ENCODE assay signal across 1 cellular context in genomic region chr1:26084091-26084561, GRCh38.
A peak's percentile ranks its signal among the peaks of the same experiment; 100 is the strongest.
TF ChIP-seq lines count a peak whose summit lies in the region.

No MANE protein-coding gene starts in this region.

TF ChIP-seq in K562, 482 proteins besides CTCF, POLR2A, EP300 and RAD21 (continues in another document):
- 0 out of 2 replicates have a peak, but pooled peaks have one; percentile 11 for TF ChIP-seq DNMT1 (IDR thresholded peaks at IDR 0.05)
- TF ChIP-seq, protein P1, sequence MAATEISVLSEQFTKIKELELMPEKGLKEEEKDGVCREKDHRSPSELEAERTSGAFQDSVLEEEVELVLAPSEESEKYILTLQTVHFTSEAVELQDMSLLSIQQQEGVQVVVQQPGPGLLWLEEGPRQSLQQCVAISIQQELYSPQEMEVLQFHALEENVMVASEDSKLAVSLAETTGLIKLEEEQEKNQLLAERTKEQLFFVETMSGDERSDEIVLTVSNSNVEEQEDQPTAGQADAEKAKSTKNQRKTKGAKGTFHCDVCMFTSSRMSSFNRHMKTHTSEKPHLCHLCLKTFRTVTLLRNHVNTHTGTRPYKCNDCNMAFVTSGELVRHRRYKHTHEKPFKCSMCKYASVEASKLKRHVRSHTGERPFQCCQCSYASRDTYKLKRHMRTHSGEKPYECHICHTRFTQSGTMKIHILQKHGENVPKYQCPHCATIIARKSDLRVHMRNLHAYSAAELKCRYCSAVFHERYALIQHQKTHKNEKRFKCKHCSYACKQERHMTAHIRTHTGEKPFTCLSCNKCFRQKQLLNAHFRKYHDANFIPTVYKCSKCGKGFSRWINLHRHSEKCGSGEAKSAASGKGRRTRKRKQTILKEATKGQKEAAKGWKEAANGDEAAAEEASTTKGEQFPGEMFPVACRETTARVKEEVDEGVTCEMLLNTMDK (IDR thresholded peaks at IDR 0.05; ENCODE audit: borderline replicate concordance, insufficient read depth, low read depth, low read length, poor library complexity, severe bottlenecking): no peak
- TF ChIP-seq SRSF3 (IDR thresholded peaks at IDR 0.05; ENCODE audit: insufficient read depth, low read length): no peak
- TF ChIP-seq MAFG (tag; conservative IDR thresholded peaks at IDR 0.05): no peak
- TF ChIP-seq ETV6 (IDR thresholded peaks at IDR 0.05; ENCODE audit: borderline replicate concordance in 1 of 2, low read depth in 2 of 2, low read length in 1 of 2): no peak
- TF ChIP-seq ETV6 (CRISPR knock-in tag; IDR thresholded peaks at IDR 0.05; ENCODE audit: borderline replicate concordance): no peak
- 0 out of 4 replicates have a peak, but pooled peaks of 1 of the 2 experiments have one; percentile 46 for TF ChIP-seq MCM7 (IDR thresholded peaks at IDR 0.05)
- TF ChIP-seq NCOA4 (IDR thresholded peaks at IDR 0.05; ENCODE audit: partially characterized antibody): no peak
- no peak for TF ChIP-seq AFF1 (IDR thresholded peaks at IDR 0.05; ENCODE audit: low read depth in 1 of 2, partially characterized antibody in 2 of 2)
- no peak for TF ChIP-seq NFE2 (IDR thresholded peaks at IDR 0.05; ENCODE audit: low read depth)
- peak; percentile 67; the same call in 1 of the 2 replicates for TF ChIP-seq EHMT2 (IDR thresholded peaks at IDR 0.05)
- no peak for TF ChIP-seq POLR2AphosphoS5 (IDR thresholded peaks at IDR 0.05; ENCODE audit: control insufficient read depth, insufficient read depth, low read depth, low read length)
- TF ChIP-seq MBD2 (IDR thresholded peaks at IDR 0.05; ENCODE audit: borderline replicate concordance, low read depth): no peak
- peak; percentile 16; the same call in 1 of the 2 replicates for TF ChIP-seq ARID2 (IDR thresholded peaks at IDR 0.05)
- no peak for TF ChIP-seq ZNF384 (IDR thresholded peaks at IDR 0.05; ENCODE audit: low read depth, low read length)
- TF ChIP-seq E2F4 (CRISPR knock-in tag; IDR thresholded peaks at IDR 0.05; ENCODE audit: low read depth): no peak
- TF ChIP-seq ZNF778 (CRISPR knock-in tag; IDR thresholded peaks at IDR 0.05): no peak
- no peak for TF ChIP-seq SLC30A9 (CRISPR knock-in tag; IDR thresholded peaks at IDR 0.05)
- no peak for TF ChIP-seq MTF1 (CRISPR knock-in tag; IDR thresholded peaks at IDR 0.05; ENCODE audit: borderline replicate concordance)
- TF ChIP-seq MCM3 (IDR thresholded peaks at IDR 0.05): peak; percentile 58; the same call in 1 of the 2 replicates
- no peak for TF ChIP-seq ZNF184 (CRISPR knock-in tag; IDR thresholded peaks at IDR 0.05)
- no peak for TF ChIP-seq HLTF (IDR thresholded peaks at IDR 0.05)
- TF ChIP-seq TFAM (CRISPR knock-in tag; conservative IDR thresholded peaks at IDR 0.05): no peak
- no peak for TF ChIP-seq USF2 (CRISPR knock-in tag; IDR thresholded peaks at IDR 0.05)
- no peak for TF ChIP-seq PBX2 (CRISPR knock-in tag; IDR thresholded peaks at IDR 0.05; ENCODE audit: low read depth)
- no peak for TF ChIP-seq PBX2 (tag; conservative IDR thresholded peaks at IDR 0.05; ENCODE audit: low read depth)
- TF ChIP-seq, protein P2, sequence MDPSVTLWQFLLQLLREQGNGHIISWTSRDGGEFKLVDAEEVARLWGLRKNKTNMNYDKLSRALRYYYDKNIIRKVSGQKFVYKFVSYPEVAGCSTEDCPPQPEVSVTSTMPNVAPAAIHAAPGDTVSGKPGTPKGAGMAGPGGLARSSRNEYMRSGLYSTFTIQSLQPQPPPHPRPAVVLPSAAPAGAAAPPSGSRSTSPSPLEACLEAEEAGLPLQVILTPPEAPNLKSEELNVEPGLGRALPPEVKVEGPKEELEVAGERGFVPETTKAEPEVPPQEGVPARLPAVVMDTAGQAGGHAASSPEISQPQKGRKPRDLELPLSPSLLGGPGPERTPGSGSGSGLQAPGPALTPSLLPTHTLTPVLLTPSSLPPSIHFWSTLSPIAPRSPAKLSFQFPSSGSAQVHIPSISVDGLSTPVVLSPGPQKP (CRISPR knock-in tag; IDR thresholded peaks at IDR 0.05): no peak
- TF ChIP-seq, protein P3, sequence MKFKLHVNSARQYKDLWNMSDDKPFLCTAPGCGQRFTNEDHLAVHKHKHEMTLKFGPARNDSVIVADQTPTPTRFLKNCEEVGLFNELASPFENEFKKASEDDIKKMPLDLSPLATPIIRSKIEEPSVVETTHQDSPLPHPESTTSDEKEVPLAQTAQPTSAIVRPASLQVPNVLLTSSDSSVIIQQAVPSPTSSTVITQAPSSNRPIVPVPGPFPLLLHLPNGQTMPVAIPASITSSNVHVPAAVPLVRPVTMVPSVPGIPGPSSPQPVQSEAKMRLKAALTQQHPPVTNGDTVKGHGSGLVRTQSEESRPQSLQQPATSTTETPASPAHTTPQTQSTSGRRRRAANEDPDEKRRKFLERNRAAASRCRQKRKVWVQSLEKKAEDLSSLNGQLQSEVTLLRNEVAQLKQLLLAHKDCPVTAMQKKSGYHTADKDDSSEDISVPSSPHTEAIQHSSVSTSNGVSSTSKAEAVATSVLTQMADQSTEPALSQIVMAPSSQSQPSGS (CRISPR knock-in tag; IDR thresholded peaks at IDR 0.05): no peak
- TF ChIP-seq COPS2 (conservative IDR thresholded peaks at IDR 0.05): no peak
- TF ChIP-seq ZBTB9 (CRISPR knock-in tag; IDR thresholded peaks at IDR 0.05): no peak
- no peak for TF ChIP-seq PPARD (CRISPR knock-in tag; IDR thresholded peaks at IDR 0.05)
- TF ChIP-seq GATAD2A (IDR thresholded peaks at IDR 0.05): no peak
- no peak for TF ChIP-seq IRF9 (tag; IDR thresholded peaks at IDR 0.05)
- no peak for TF ChIP-seq ZNF431 (CRISPR knock-in tag; IDR thresholded peaks at IDR 0.05)
- TF ChIP-seq SRSF9 (IDR thresholded peaks at IDR 0.05; ENCODE audit: borderline replicate concordance, low read depth, low read length): no peak
- TF ChIP-seq ZNF395 (CRISPR knock-in tag; IDR thresholded peaks at IDR 0.05): 0 out of 2 replicates have a peak, but pooled peaks have one; percentile 28
- TF ChIP-seq HEY1 (CRISPR knock-in tag; IDR thresholded peaks at IDR 0.05; ENCODE audit: borderline replicate concordance): no peak
- TF ChIP-seq L3MBTL2 (IDR thresholded peaks at IDR 0.05): no peak
- no peak for TF ChIP-seq DPF2 (IDR thresholded peaks at IDR 0.05)
- TF ChIP-seq, protein P4, sequence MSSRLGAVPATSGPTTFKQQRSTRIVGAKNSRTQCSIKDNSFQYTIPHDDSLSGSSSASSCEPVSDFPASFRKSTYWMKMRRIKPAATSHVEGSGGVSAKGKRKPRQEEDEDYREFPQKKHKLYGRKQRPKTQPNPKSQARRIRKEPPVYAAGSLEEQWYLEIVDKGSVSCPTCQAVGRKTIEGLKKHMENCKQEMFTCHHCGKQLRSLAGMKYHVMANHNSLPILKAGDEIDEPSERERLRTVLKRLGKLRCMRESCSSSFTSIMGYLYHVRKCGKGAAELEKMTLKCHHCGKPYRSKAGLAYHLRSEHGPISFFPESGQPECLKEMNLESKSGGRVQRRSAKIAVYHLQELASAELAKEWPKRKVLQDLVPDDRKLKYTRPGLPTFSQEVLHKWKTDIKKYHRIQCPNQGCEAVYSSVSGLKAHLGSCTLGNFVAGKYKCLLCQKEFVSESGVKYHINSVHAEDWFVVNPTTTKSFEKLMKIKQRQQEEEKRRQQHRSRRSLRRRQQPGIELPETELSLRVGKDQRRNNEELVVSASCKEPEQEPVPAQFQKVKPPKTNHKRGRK (tag; IDR thresholded peaks at IDR 0.05): no peak
- TF ChIP-seq RFX1 (IDR thresholded peaks at IDR 0.05): no peak
- TF ChIP-seq, protein P5, sequence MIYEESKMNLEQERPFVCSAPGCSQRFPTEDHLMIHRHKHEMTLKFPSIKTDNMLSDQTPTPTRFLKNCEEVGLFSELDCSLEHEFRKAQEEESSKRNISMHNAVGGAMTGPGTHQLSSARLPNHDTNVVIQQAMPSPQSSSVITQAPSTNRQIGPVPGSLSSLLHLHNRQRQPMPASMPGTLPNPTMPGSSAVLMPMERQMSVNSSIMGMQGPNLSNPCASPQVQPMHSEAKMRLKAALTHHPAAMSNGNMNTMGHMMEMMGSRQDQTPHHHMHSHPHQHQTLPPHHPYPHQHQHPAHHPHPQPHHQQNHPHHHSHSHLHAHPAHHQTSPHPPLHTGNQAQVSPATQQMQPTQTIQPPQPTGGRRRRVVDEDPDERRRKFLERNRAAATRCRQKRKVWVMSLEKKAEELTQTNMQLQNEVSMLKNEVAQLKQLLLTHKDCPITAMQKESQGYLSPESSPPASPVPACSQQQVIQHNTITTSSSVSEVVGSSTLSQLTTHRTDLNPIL (CRISPR knock-in tag; IDR thresholded peaks at IDR 0.05): no peak
- no peak for TF ChIP-seq ZNF253 (CRISPR knock-in tag; conservative IDR thresholded peaks at IDR 0.05)
